ENCODE assay signal across 8 cellular contexts in genomic region chr7:47978790-47979144, GRCh38. TPM values are rescaled to one million over a fixed set of nuclear protein-coding genes. Genes with fewer than 3 reads are reported as not detected.
DNase-seq lines count a peak whose midpoint lies in the region; ATAC-seq, FAIRE-seq and TF ChIP-seq lines count a peak whose summit lies in the region.

No MANE protein-coding gene starts in this region.

- no peak for TF ChIP-seq RAD21 in HCT116 (IDR thresholded peaks at IDR 0.05; ENCODE audit: low read depth)

- peaks cover 35% of the 10 kb centered on the region for H3K36me3 Mint-ChIP-seq in activated CD8-positive, alpha-beta T cell treated with anti-CD3 and anti-CD28 coated beads for 36 hours (ENCODE audit: low read depth)

- H3K27me3 ChIP-seq in HCT116 (ENCODE audit: insufficient read depth, low read length) (no peaks in the 10 kb centered on the region), iPS DF 6.9 (ENCODE audit: control insufficient read depth, insufficient read depth, low read length) (no peaks in the 10 kb centered on the region), spleen (replicated peaks in 1 of 7) (no peaks in the 10 kb centered on the region)

- ATAC-seq in HCT116 = no peak
- no peak for ATAC-seq in activated CD8-positive, alpha-beta T cell treated with anti-CD3 and anti-CD28 coated beads for 36 hours

- peak overlapping the region; percentile 86 to 96 for H3K4me3 ChIP-seq in HCT116 (replicated peaks in 1 of 2; ENCODE audit: low read depth in 1 of 2, low read length in 2 of 2)
- peak overlapping the region; percentile 96; the same call in 1 of the 2 replicates for H3K4me3 ChIP-seq in iPS DF 6.9 (ENCODE audit: low read length)
- H3K4me3 ChIP-seq in spleen = peak overlapping the region; percentile 56 to 79 (median 62)

- TF ChIP-seq POLR2A in HCT116 (IDR thresholded peaks at IDR 0.05; ENCODE audit: borderline replicate concordance, extremely low read depth, insufficient read depth, insufficient read length) (no peak), spleen (IDR thresholded peaks at IDR 0.05) (no peak)

- POLR2A ChIA-PET in HCT116 (lab: Charles Lee) = no interaction called here
- POLR2A ChIA-PET in activated CD8-positive, alpha-beta T cell treated with anti-CD3 and anti-CD28 coated beads for 36 hours (lab: Charles Lee) = interaction anchor here (0.8 to 2.6 kb wide), 8 partner anchors 10 to 131 kb away, joined by 3 to 12 read pairs (median 5); no protein-coding TSS in a partner anchor

- peaks cover 31% of the 10 kb centered on the region for H3K4me1 Mint-ChIP-seq in activated CD8-positive, alpha-beta T cell treated with anti-CD3 and anti-CD28 coated beads for 36 hours (ENCODE audit: low read depth)

- RAD21 ChIA-PET in HCT116 (lab: Charles Lee; ENCODE audit: low non-redundant PET in 1 of 2, low total read pairs in 2 of 2, uncharacterized antibody in 2 of 2, unreplicated experiment in 2 of 2) = no interaction called here

- TSS peak; percentile 41 for BruUV-seq in HCT116 (replicated peaks; lab: Mats Ljungman, UMichigan)

- H3K27ac ChIP-seq in HCT116 (ENCODE audit: low read depth, low read length) (peak overlapping the region; percentile 73; the same call in 1 of the 2 replicates), iPS DF 6.9 (ENCODE audit: low read length) (no peak overlapping the region), spleen (peak overlapping the region; percentile 78 to 95 (median 92))

- H3K9me3 Mint-ChIP-seq in activated CD8-positive, alpha-beta T cell treated with anti-CD3 and anti-CD28 coated beads for 36 hours = peaks cover 2% of the 10 kb centered on the region

- H3K4me1 ChIP-seq in HCT116 (ENCODE audit: control insufficient read depth in 1 of 2, insufficient read depth in 2 of 2, low read length in 2 of 2) (peaks cover 5 to 7% of the 10 kb centered on the region in 2 experiments; a peak in 2 of 4 replicates), iPS DF 6.9 (ENCODE audit: control insufficient read depth, insufficient read depth, low read length) (no peaks in the 10 kb centered on the region), spleen (peaks cover 9 to 32% (median 18%) of the 10 kb centered on the region in 6 donors)

- no peaks in the 10 kb centered on the region for H3K9me2 ChIP-seq in HCT116 (ENCODE audit: insufficient read depth)

- peak overlapping the region; percentile 95 for H3K4me2 ChIP-seq in HCT116 (ENCODE audit: low read length)

- H3K9ac ChIP-seq in HCT116 (ENCODE audit: low read length) = peak overlapping the region; percentile 83

- TF ChIP-seq CTCF in HCT116 (IDR thresholded peaks at IDR 0.05 in 2 of 3, conservative IDR thresholded peaks at IDR 0.05 in 1 of 3; ENCODE audit: borderline replicate concordance in 1 of 3, insufficient read depth in 1 of 3, low read depth in 2 of 3, low read length in 2 of 3) = no peak
- TF ChIP-seq CTCF in activated CD8-positive, alpha-beta T cell treated with anti-CD3 and anti-CD28 coated beads for 36 hours (IDR thresholded peaks at IDR 0.05) = no peak
- TF ChIP-seq CTCF in spleen (IDR thresholded peaks at IDR 0.05 in 8 of 11, conservative IDR thresholded peaks at IDR 0.05 in 3 of 11) = no peak

- H3K79me2 ChIP-seq in HCT116 (ENCODE audit: insufficient read depth, low read length) = peaks cover 14% of the 10 kb centered on the region

- H3K27me3 Mint-ChIP-seq in activated CD8-positive, alpha-beta T cell treated with anti-CD3 and anti-CD28 coated beads for 36 hours = no peaks in the 10 kb centered on the region

- peak overlapping the region; percentile 97 for H3K27ac Mint-ChIP-seq in activated CD8-positive, alpha-beta T cell treated with anti-CD3 and anti-CD28 coated beads for 36 hours

- CTCF ChIA-PET in HCT116 (lab: Charles Lee) = no interaction called here
- CTCF ChIA-PET in activated CD8-positive, alpha-beta T cell treated with anti-CD3 and anti-CD28 coated beads for 36 hours (lab: Charles Lee) = interaction anchor here (1.1 to 3.2 kb wide), 9 partner anchors 10 to 131 kb away, joined by 3 to 18 read pairs (median 4); no protein-coding TSS in a partner anchor

- peak overlapping the region; percentile 85 for H3K4me3 Mint-ChIP-seq in activated CD8-positive, alpha-beta T cell treated with anti-CD3 and anti-CD28 coated beads for 36 hours

- H3K36me3 ChIP-seq in HCT116 (ENCODE audit: control insufficient read depth in 1 of 2, insufficient read depth in 2 of 2, low read length in 2 of 2) (peaks cover 31 to 37% of the 10 kb centered on the region in 2 experiments), iPS DF 6.9 (ENCODE audit: control insufficient read depth, insufficient read depth, low read length) (peaks cover 19% of the 10 kb centered on the region), spleen (peaks cover 5 to 47% (median 44%) of the 10 kb centered on the region in 6 donors)

- DNase-seq in HCT116 (ENCODE audit: low read depth, low spot score) (no peak), iPS DF 6.9 (ENCODE audit: low read depth, low spot score) (no peak), spleen (no peak), islet precursor cell (no peak), frontal cortex (ENCODE audit: low spot score in 2 of 2) (no peak), foreskin melanocyte (no peak), A172 (ENCODE audit: low spot score) (no peak)
- DNase-seq in activated CD8-positive, alpha-beta T cell treated with anti-CD3 and anti-CD28 coated beads for 36 hours = no peak

- intact Hi-C loops in HCT116 (cut with micrococcal nuclease) (loop anchor here (2.0 kb wide), 1 partner anchor 110 kb away; the partner anchor contains the start of gene UPP1), spleen (cut with DNase I; ENCODE audit: low total_unique reads) (loop anchor here (5.0 kb wide), 1 partner anchor 109 kb away; the partner anchor contains the start of gene UPP1)
- intact Hi-C loops in activated CD8-positive, alpha-beta T cell treated with anti-CD3 and anti-CD28 coated beads for 36 hours (cut with micrococcal nuclease) = loop anchor here (1.0 kb wide), 1 partner anchor 107 kb away; no protein-coding TSS in a partner anchor

- no peaks in the 10 kb centered on the region for H4K20me1 ChIP-seq in HCT116 (ENCODE audit: insufficient read depth)

- WGBS in iPS DF 6.9 (ENCODE audit: insufficient coverage, insufficient read length) = no CpG with 5 or more reads among the region's 4 CpGs
- 9 to 19% (median 12%) methylated on average over 4 of the region's 4 CpGs for WGBS in spleen, 5 donors

- H3K9me3 ChIP-seq in HCT116 (ENCODE audit: control insufficient read depth in 1 of 2, insufficient read depth in 1 of 2, low read depth in 1 of 2, low read length in 2 of 2) (no peaks in the 10 kb centered on the region), iPS DF 6.9 (ENCODE audit: control insufficient read depth, insufficient read depth, low read length) (no peaks in the 10 kb centered on the region), spleen (no peaks in the 10 kb centered on the region)

- H2AFZ ChIP-seq in HCT116 (ENCODE audit: low read depth, low read length, poor library complexity, severe bottlenecking) = no peak overlapping the region

- no peak for FAIRE-seq in frontal cortex (lab: Jason Lieb, UNC)

TF ChIP-seq in HCT116, 20 proteins besides CTCF, POLR2A, EP300 and RAD21:
- no peak for TF ChIP-seq ZBTB33 (IDR thresholded peaks at IDR 0.05; ENCODE audit: extremely low read depth, insufficient replicate concordance, low read length)
- TF ChIP-seq EGR1 (IDR thresholded peaks at IDR 0.05; ENCODE audit: low read depth) = no peak
- no peak for TF ChIP-seq ELF1 (IDR thresholded peaks at IDR 0.05; ENCODE audit: borderline replicate concordance, low read depth)
- TF ChIP-seq EZH2 (IDR thresholded peaks at IDR 0.05) = no peak
- TF ChIP-seq CEBPB (IDR thresholded peaks at IDR 0.05; ENCODE audit: low read depth) = no peak

RNA-seq across cellular contexts. Expression of gene HUS1, which starts 0.6 kb away (rescaled TPM):
- total RNA-seq in HCT116 (2021; ENCODE audit: unreplicated experiment) = 30.0 TPM
- polyA plus RNA-seq in HCT116 (2012) = 11.7 and 13.8 TPM in 2 replicates
- 10 to 100 TPM; 37.1 to 43.5 TPM for total RNA-seq in activated CD8-positive, alpha-beta T cell treated with anti-CD3 and anti-CD28 coated beads for 36 hours
- 10 to 100 TPM; 29.5 to 74.2 (median 37.3) TPM for total RNA-seq in spleen
- 1 to 10 TPM; 4.8 to 8.7 (median 6.2) TPM for polyA plus RNA-seq in spleen
- total RNA-seq in frontal cortex = 15.5 TPM
- 50.0 and 67.9 TPM in 2 replicates for total RNA-seq in A172 (2014; rRNA removed; shearing (Covaris generic))

RNA-seq across cellular contexts. Expression of gene PKD1L1, which starts 30.5 kb away (rescaled TPM):
- total RNA-seq in HCT116 (2021; ENCODE audit: unreplicated experiment) (0.17 TPM), spleen (under 1 TPM; 0.28 to 0.85 (median 0.40) TPM), frontal cortex (under 0.01 TPM)
- 0.02 and 0.05 TPM in 2 replicates for polyA plus RNA-seq in HCT116 (2012)
- total RNA-seq in activated CD8-positive, alpha-beta T cell treated with anti-CD3 and anti-CD28 coated beads for 36 hours = under 1 TPM; 0.09 to 0.20 TPM
- 1 to 10 TPM in 2 of 3 donors, under 1 TPM in 1; 0.41 to 1.3 (median 1.1) TPM for polyA plus RNA-seq in spleen
- total RNA-seq in A172 (2014; rRNA removed; shearing (Covaris generic)) = 0.69 TPM in 1 of 2 replicates, not detected in the other

RNA-seq across cellular contexts. Expression of gene SUN3, which starts 50.1 kb away (rescaled TPM):
- total RNA-seq in HCT116 (2021; ENCODE audit: unreplicated experiment) (4.5 TPM), spleen (not detected), frontal cortex (not detected)
- polyA plus RNA-seq in HCT116 (2012) = 3.2 and 3.4 TPM in 2 replicates
- under 1 TPM in 1 of 2 experiments, not detected in 1; 0.95 TPM for total RNA-seq in activated CD8-positive, alpha-beta T cell treated with anti-CD3 and anti-CD28 coated beads for 36 hours
- polyA plus RNA-seq in spleen = not detected
- total RNA-seq in A172 (2014; rRNA removed; shearing (Covaris generic)) = 4.5 and 7.9 TPM in 2 replicates

RNA-seq across cellular contexts. Expression of gene C7orf57, which starts 56.6 kb away (rescaled TPM):
- total RNA-seq in HCT116 (2021; ENCODE audit: unreplicated experiment) = 0.15 TPM
- 0.17 and 0.37 TPM in 2 replicates for polyA plus RNA-seq in HCT116 (2012)
- total RNA-seq in activated CD8-positive, alpha-beta T cell treated with anti-CD3 and anti-CD28 coated beads for 36 hours = under 1 TPM; 0.74 to 0.83 TPM
- total RNA-seq in spleen = not detected
- under 1 TPM in 1 of 3 donors, not detected in 2; 0.03 TPM for polyA plus RNA-seq in spleen
- under 0.01 TPM for total RNA-seq in frontal cortex
- 0.62 and 1.6 TPM in 2 replicates for total RNA-seq in A172 (2014; rRNA removed; shearing (Covaris generic))
